ENCODE assay signal across 1 cellular context in genomic region chr22:38860291-38861169, GRCh38.
TF ChIP-seq lines count a peak whose summit lies in the region.

No MANE protein-coding gene starts in this region.

TF ChIP-seq in HepG2, 621 proteins besides CTCF, POLR2A, EP300 and RAD21 (continued from another document):
- TF ChIP-seq ZNF281 (CRISPR knock-in tag; IDR thresholded peaks at IDR 0.05; ENCODE audit: borderline replicate concordance) = no peak
- no peak for TF ChIP-seq ZNF772 (CRISPR knock-in tag; IDR thresholded peaks at IDR 0.05)
- TF ChIP-seq MEIS1 (CRISPR knock-in tag; IDR thresholded peaks at IDR 0.05; ENCODE audit: borderline replicate concordance) = peak; percentile 54; the same call in 1 of the 2 replicates
- TF ChIP-seq AGO2 (optimal IDR thresholded peaks at IDR 0.05; ENCODE audit: low read depth, low read length) = peak; percentile 63
- no peak for TF ChIP-seq SKI (IDR thresholded peaks at IDR 0.05; ENCODE audit: partially characterized antibody)
- TF ChIP-seq PRDM15 (CRISPR knock-in tag; IDR thresholded peaks at IDR 0.05) = no peak
- TF ChIP-seq TCF7 (IDR thresholded peaks at IDR 0.05; ENCODE audit: low read depth) = no peak
- no peak for TF ChIP-seq IRF9 (CRISPR knock-in tag; IDR thresholded peaks at IDR 0.05; ENCODE audit: borderline replicate concordance)
- TF ChIP-seq ZNF567 (CRISPR knock-in tag; IDR thresholded peaks at IDR 0.05; ENCODE audit: borderline replicate concordance) = no peak
- no peak for TF ChIP-seq HOXD1 (CRISPR knock-in tag; IDR thresholded peaks at IDR 0.05)
- TF ChIP-seq FOXO4 (CRISPR knock-in tag; conservative IDR thresholded peaks at IDR 0.05) = no peak
- no peak for TF ChIP-seq ZNF644 (CRISPR knock-in tag; IDR thresholded peaks at IDR 0.05; ENCODE audit: low read depth)
- TF ChIP-seq FOXP4 (CRISPR knock-in tag; IDR thresholded peaks at IDR 0.05) = no peak
- no peak for TF ChIP-seq NFE2L2 (IDR thresholded peaks at IDR 0.05; ENCODE audit: low read length)
- TF ChIP-seq PATZ1 (CRISPR knock-in tag; IDR thresholded peaks at IDR 0.05) = 0 out of 2 replicates have a peak, but pooled peaks have one; percentile 22
- no peak for TF ChIP-seq ZNF800 (CRISPR knock-in tag; IDR thresholded peaks at IDR 0.05)
- TF ChIP-seq NFE2 (CRISPR knock-in tag; IDR thresholded peaks at IDR 0.05) = no peak
- no peak for TF ChIP-seq MAF1 (CRISPR knock-in tag; IDR thresholded peaks at IDR 0.05; ENCODE audit: borderline replicate concordance)
- TF ChIP-seq NR3C1 (CRISPR knock-in tag; IDR thresholded peaks at IDR 0.05) = no peak
- no peak for TF ChIP-seq ZBTB49 (CRISPR knock-in tag; IDR thresholded peaks at IDR 0.05; ENCODE audit: borderline replicate concordance)
- TF ChIP-seq SP5 (CRISPR knock-in tag; IDR thresholded peaks at IDR 0.05; ENCODE audit: borderline replicate concordance, low read depth) = peak; percentile 10; the same call in 1 of the 2 replicates
- peak; percentile 40; the same call in 1 of the 2 replicates for TF ChIP-seq ZFP91 (CRISPR knock-in tag; IDR thresholded peaks at IDR 0.05; ENCODE audit: borderline replicate concordance)
- TF ChIP-seq ZNF687 (CRISPR knock-in tag; IDR thresholded peaks at IDR 0.05) = peak; percentile 33; the same call in 1 of the 2 replicates
- no peak for TF ChIP-seq SMAD3 (CRISPR knock-in tag; IDR thresholded peaks at IDR 0.05)
